In genomic region chr19:46907880-46908279, GRCh38 we compare ENCODE assay signal across 13 cellular contexts.
"Had no signal": no experiment of that assay in that cellular context is flagged by ENCODE, and none has a peak within 500 bp of the region (broad histone marks: within the 10 kb centered on the region; RNA-seq: fewer than 3 reads in every experiment).

No MANE protein-coding gene starts in this region.

- H3K36me3 ChIP-seq: brain microvascular endothelial cell had no signal

- H3K9me3 ChIP-seq: mucosa of descending colon had no signal

- H3K36me3 Mint-ChIP-seq: activated CD4-positive, alpha-beta memory T cell treated with anti-CD3 and anti-CD28 coated beads for 36 hours; activated naive CD4-positive, alpha-beta T cell treated with anti-CD3 and anti-CD28 coated beads, Interleukin-2, amount 50 U/mL, for 72 hours; natural killer cell; stimulated activated effector memory CD8-positive, alpha-beta T cell treated with anti-CD3 and anti-CD28 coated beads, Interleukin-12 subunit alpha, Interleukin-12 subunit beta, amount 100 ng/mL, for 72 hours had no signal

- H3K9me3 Mint-ChIP-seq: activated CD4-positive, alpha-beta memory T cell treated with anti-CD3 and anti-CD28 coated beads for 36 hours; activated naive CD4-positive, alpha-beta T cell treated with anti-CD3 and anti-CD28 coated beads, Interleukin-2, amount 50 U/mL, for 72 hours; activated T-cell treated with anti-CD3 and anti-CD28 coated beads, Interleukin-2, amount 50 U/mL, for 4 hours; natural killer cell; stimulated activated effector memory CD8-positive, alpha-beta T cell treated with anti-CD3 and anti-CD28 coated beads, Interleukin-12 subunit alpha, Interleukin-12 subunit beta, amount 100 ng/mL, for 72 hours had no signal

- ATAC-seq: activated naive CD4-positive, alpha-beta T cell treated with anti-CD3 and anti-CD28 coated beads, Interleukin-2, amount 50 U/mL, for 72 hours; activated T-cell treated with anti-CD3 and anti-CD28 coated beads, Interleukin-2, amount 50 U/mL, for 4 hours; mucosa of descending colon; natural killer cell; stimulated activated effector memory CD8-positive, alpha-beta T cell treated with anti-CD3 and anti-CD28 coated beads, Interleukin-12 subunit alpha, Interleukin-12 subunit beta, amount 100 ng/mL, for 72 hours had no signal

- H3K27ac ChIP-seq: brain microvascular endothelial cell, hepatocyte had no signal

- DNase-seq: activated CD4-positive, alpha-beta memory T cell treated with anti-CD3 and anti-CD28 coated beads for 36 hours; activated effector memory CD4-positive, alpha-beta T cell treated with anti-CD3 and anti-CD28 coated beads, Interleukin-2, amount 50 U/mL, for 16 hours; activated T-cell treated with anti-CD3 and anti-CD28 coated beads, Interleukin-2, amount 50 U/mL, for 4 hours; brain microvascular endothelial cell; kidney glomerular epithelial cell; mucosa of descending colon; natural killer cell; small intestine; T1000; trophoblast cell had no signal

- H3K27me3 Mint-ChIP-seq: activated CD4-positive, alpha-beta memory T cell treated with anti-CD3 and anti-CD28 coated beads for 36 hours had no signal

- H3K27ac Mint-ChIP-seq: activated CD4-positive, alpha-beta memory T cell treated with anti-CD3 and anti-CD28 coated beads for 36 hours; activated naive CD4-positive, alpha-beta T cell treated with anti-CD3 and anti-CD28 coated beads, Interleukin-2, amount 50 U/mL, for 72 hours; natural killer cell had no signal

- H3K4me3 ChIP-seq: hepatocyte, mucosa of descending colon had no signal

- H3K27me3 ChIP-seq: brain microvascular endothelial cell, hepatocyte had no signal

- H3K4me3 Mint-ChIP-seq: activated CD4-positive, alpha-beta memory T cell treated with anti-CD3 and anti-CD28 coated beads for 36 hours; activated T-cell treated with anti-CD3 and anti-CD28 coated beads, Interleukin-2, amount 50 U/mL, for 4 hours; natural killer cell; stimulated activated effector memory CD8-positive, alpha-beta T cell treated with anti-CD3 and anti-CD28 coated beads, Interleukin-12 subunit alpha, Interleukin-12 subunit beta, amount 100 ng/mL, for 72 hours had no signal
